In genomic region chr3:39005295-39005694, GRCh38 we compare ENCODE assay signal across 27 cellular contexts.
"Had no signal": no experiment of that assay in that cellular context is flagged by ENCODE, and none has a peak within 500 bp of the region (broad histone marks: within the 10 kb centered on the region; RNA-seq: fewer than 3 reads in every experiment).

No MANE protein-coding gene starts in this region.

- H3K4me1 Mint-ChIP-seq: activated CD4-positive, alpha-beta T cell treated with anti-CD3 and anti-CD28 coated beads, Interleukin-2, amount 10 ng/mL, durations not matched to agents 24 days and 14 days had no signal

- H3K4me1 ChIP-seq: adrenal gland, body of pancreas, breast epithelium had no signal

- H3K4me2 ChIP-seq: PC-9 had no signal

- FAIRE-seq: astrocyte, RCC 7860 had no signal

- H3K36me3 Mint-ChIP-seq: activated naive CD4-positive, alpha-beta T cell treated with anti-CD3 and anti-CD28 coated beads, Interleukin-2, amount 50 U/mL, for 72 hours had no signal

- H3K27ac Mint-ChIP-seq: activated CD4-positive, alpha-beta T cell treated with anti-CD3 and anti-CD28 coated beads, Interleukin-2, amount 10 ng/mL, durations not matched to agents 24 days and 14 days; activated CD8-positive, alpha-beta T cell treated with anti-CD3 and anti-CD28 coated beads, Interleukin-2, amount 10 ng/mL, durations not matched to agents 7 days and 5 days; activated naive CD4-positive, alpha-beta T cell treated with anti-CD3 and anti-CD28 coated beads for 36 hours; activated naive CD4-positive, alpha-beta T cell treated with anti-CD3 and anti-CD28 coated beads, Interleukin-2, amount 50 U/mL, for 72 hours; activated T-helper 1 cell treated with anti-CD3 and anti-CD28 coated beads, Interleukin-12 subunit alpha, Interleukin-12 subunit beta, Interleukin-2, Interleukin-4 antibody, amounts not matched to agents 30 ng/mL and 10 ng/mL and 1 ng/mL, durations not matched to agents 14 hours and 24 hours and 36 hours had no signal

- H2AFZ ChIP-seq: PC-9 had no signal

- H3K9me3 ChIP-seq: adrenal gland, body of pancreas had no signal

- DNase-seq: activated CD4-positive, alpha-beta T cell treated with anti-CD3 and anti-CD28 coated beads, Interleukin-2, amount 10 ng/mL, durations not matched to agents 24 days and 14 days; activated CD4-positive, alpha-beta T cell treated with anti-CD3 and anti-CD28 coated beads, Interleukin-2, amount 50 U/mL, for 48 hours; activated CD8-positive, alpha-beta T cell treated with anti-CD3 and anti-CD28 coated beads, Interleukin-2, amount 10 ng/mL, durations not matched to agents 7 days and 5 days; activated gamma-delta T cell treated with Interleukin-2 at 50 U/mL for 16 hours; activated naive CD4-positive, alpha-beta T cell treated with anti-CD3 and anti-CD28 coated beads for 36 hours; activated T-cell treated with anti-CD3 and anti-CD28 coated beads, Interleukin-2, amount 50 U/mL, for 4 hours; adrenal gland; Karpas-422; NCI-H1105; NCI-H1436; NCI-H1694 treated with DMSO at 0.1 percent for 48 hours; NCI-H2029; NCI-H345; NCI-H524 treated with DMSO at 0.1 percent for 48 hours; NCI-H748 treated with DMSO at 0.1 percent for 48 hours; NK-92 treated with Interleukin-12 subunit alpha and Interleukin-12 subunit beta, amount 100 ng/mL, for 24 hours; PC-9; Right ventricle myocardium superior; T1000 had no signal

- H3K4me3 Mint-ChIP-seq: activated CD4-positive, alpha-beta T cell treated with anti-CD3 and anti-CD28 coated beads, Interleukin-2, amount 10 ng/mL, durations not matched to agents 24 days and 14 days; activated CD8-positive, alpha-beta T cell treated with anti-CD3 and anti-CD28 coated beads, Interleukin-2, amount 10 ng/mL, durations not matched to agents 7 days and 5 days; activated naive CD4-positive, alpha-beta T cell treated with anti-CD3 and anti-CD28 coated beads for 36 hours; activated T-cell treated with anti-CD3 and anti-CD28 coated beads, Interleukin-2, amount 50 U/mL, for 4 hours; activated T-helper 1 cell treated with anti-CD3 and anti-CD28 coated beads, Interleukin-12 subunit alpha, Interleukin-12 subunit beta, Interleukin-2, Interleukin-4 antibody, amounts not matched to agents 30 ng/mL and 10 ng/mL and 1 ng/mL, durations not matched to agents 14 hours and 24 hours and 36 hours had no signal

- H3K27me3 ChIP-seq: adrenal gland, body of pancreas, breast epithelium had no signal

- H3K4me3 ChIP-seq: adrenal gland, body of pancreas, breast epithelium, PC-9, SK-N-MC had no signal

- H3K36me3 ChIP-seq: adrenal gland, breast epithelium had no signal

- H3K9me3 Mint-ChIP-seq: activated naive CD4-positive, alpha-beta T cell treated with anti-CD3 and anti-CD28 coated beads, Interleukin-2, amount 50 U/mL, for 72 hours; activated T-cell treated with anti-CD3 and anti-CD28 coated beads, Interleukin-2, amount 50 U/mL, for 4 hours; activated T-helper 1 cell treated with anti-CD3 and anti-CD28 coated beads, Interleukin-12 subunit alpha, Interleukin-12 subunit beta, Interleukin-2, Interleukin-4 antibody, amounts not matched to agents 30 ng/mL and 10 ng/mL and 1 ng/mL, durations not matched to agents 14 hours and 24 hours and 36 hours had no signal

- H3K27ac ChIP-seq: adrenal gland, breast epithelium, PC-9, RWPE1, SK-N-MC had no signal
